ENCODE assay signal across 15 cellular contexts in genomic region chr19:48372904-48373303, GRCh38. TPM values are rescaled to one million over a fixed set of nuclear protein-coding genes. Genes with fewer than 3 reads are reported as not detected.
A peak's percentile ranks its signal among the peaks of the same experiment; 100 is the strongest.
DNase-seq lines count a peak whose midpoint lies in the region; ATAC-seq and TF ChIP-seq lines count a peak whose summit lies in the region.
"Had no signal": no experiment of that assay in that cellular context is flagged by ENCODE, and none has a peak within 500 bp of the region (broad histone marks: within the 10 kb centered on the region; RNA-seq: fewer than 3 reads in every experiment).

No MANE protein-coding gene starts in this region.

- intact Hi-C loops in dendritic cell treated with granulocyte-macrophage colony-stimulating factor and Interleukin-4, amounts not matched to agents 40 ng/mL and 50 ng/mL, for 4 days (cut with micrococcal nuclease), result no loop called here
- intact Hi-C loops in heart right ventricle (cut with DNase I) (no loop called here), testis (cut with DNase I; ENCODE audit: low total_unique reads) (no loop called here)

- H3K27me3 Mint-ChIP-seq in dendritic cell treated with granulocyte-macrophage colony-stimulating factor and Interleukin-4, amounts not matched to agents 40 ng/mL and 50 ng/mL, for 4 days, result peaks cover 10% of the 10 kb centered on the region
- peaks cover 33% of the 10 kb centered on the region for H3K27me3 Mint-ChIP-seq in stimulated activated memory B cell treated with anti-CD40 and anti-IgM and Interleukin-4, amounts not matched to agents 10 μg/mL and 1 μg/mL and 100 μg/mL, for 72 hours
- H3K27me3 Mint-ChIP-seq: activated CD4-positive, alpha-beta T cell treated with anti-CD3 and anti-CD28 coated beads, Interleukin-2, amount 10 ng/mL, durations not matched to agents 24 days and 14 days; activated naive CD4-positive, alpha-beta T cell treated with anti-CD3 and anti-CD28 coated beads, Interleukin-2, amount 50 U/mL, for 24 hours had no signal

- H3K9me3 ChIP-seq in heart right ventricle (no peaks in the 10 kb centered on the region), testis (no peaks in the 10 kb centered on the region)

- no peaks in the 10 kb centered on the region for H3K36me3 Mint-ChIP-seq in dendritic cell treated with granulocyte-macrophage colony-stimulating factor and Interleukin-4, amounts not matched to agents 40 ng/mL and 50 ng/mL, for 4 days (ENCODE audit: low read depth)
- no peaks in the 10 kb centered on the region for H3K36me3 Mint-ChIP-seq in stimulated activated memory B cell treated with anti-CD40 and anti-IgM and Interleukin-4, amounts not matched to agents 10 μg/mL and 1 μg/mL and 100 μg/mL, for 72 hours
- H3K36me3 Mint-ChIP-seq: activated naive CD4-positive, alpha-beta T cell treated with anti-CD3 and anti-CD28 coated beads, Interleukin-2, amount 50 U/mL, for 24 hours had no signal

- H3K27me3 ChIP-seq in heart right ventricle (no peaks in the 10 kb centered on the region), testis (no peaks in the 10 kb centered on the region)

- H3K4me3 ChIP-seq in heart right ventricle (no peak overlapping the region), testis (no peak overlapping the region)

- H3K4me1 Mint-ChIP-seq in dendritic cell treated with granulocyte-macrophage colony-stimulating factor and Interleukin-4, amounts not matched to agents 40 ng/mL and 50 ng/mL, for 4 days (ENCODE audit: low read depth), result no peaks in the 10 kb centered on the region
- no peaks in the 10 kb centered on the region for H3K4me1 Mint-ChIP-seq in stimulated activated memory B cell treated with anti-CD40 and anti-IgM and Interleukin-4, amounts not matched to agents 10 μg/mL and 1 μg/mL and 100 μg/mL, for 72 hours
- H3K4me1 Mint-ChIP-seq: activated CD4-positive, alpha-beta T cell treated with anti-CD3 and anti-CD28 coated beads, Interleukin-2, amount 10 ng/mL, durations not matched to agents 24 days and 14 days; activated naive CD4-positive, alpha-beta T cell treated with anti-CD3 and anti-CD28 coated beads, Interleukin-2, amount 50 U/mL, for 24 hours had no signal

- 59 to 66% methylated on average over 4 of the region's 4 CpGs for WGBS in heart right ventricle, 2 donors
- 59 to 66% methylated on average over 4 of the region's 4 CpGs for WGBS in testis, 2 donors

- H3K36me3 ChIP-seq in heart right ventricle (no peaks in the 10 kb centered on the region), testis (ENCODE audit: low read depth, missing control alignments) (no peaks in the 10 kb centered on the region)

- no peaks in the 10 kb centered on the region for H3K9me3 Mint-ChIP-seq in dendritic cell treated with granulocyte-macrophage colony-stimulating factor and Interleukin-4, amounts not matched to agents 40 ng/mL and 50 ng/mL, for 4 days
- no peaks in the 10 kb centered on the region for H3K9me3 Mint-ChIP-seq in stimulated activated memory B cell treated with anti-CD40 and anti-IgM and Interleukin-4, amounts not matched to agents 10 μg/mL and 1 μg/mL and 100 μg/mL, for 72 hours
- H3K9me3 Mint-ChIP-seq: activated CD4-positive, alpha-beta T cell treated with anti-CD3 and anti-CD28 coated beads, Interleukin-2, amount 10 ng/mL, durations not matched to agents 24 days and 14 days; activated naive CD4-positive, alpha-beta T cell treated with anti-CD3 and anti-CD28 coated beads, Interleukin-2, amount 50 U/mL, for 24 hours; effector memory CD8-positive, alpha-beta T cell; IgD-negative memory B cell had no signal

- ATAC-seq in stimulated activated memory B cell treated with anti-CD40 and anti-IgM and Interleukin-4, amounts not matched to agents 10 μg/mL and 1 μg/mL and 100 μg/mL, for 72 hours, result no peak
- ATAC-seq in heart right ventricle, result no peak
- ATAC-seq in GM18858 (IDR thresholded peaks at IDR 0.05; ENCODE audit: unreplicated experiment), result no peak
- ATAC-seq: effector memory CD8-positive, alpha-beta T cell had no signal

- H3K27ac Mint-ChIP-seq in dendritic cell treated with granulocyte-macrophage colony-stimulating factor and Interleukin-4, amounts not matched to agents 40 ng/mL and 50 ng/mL, for 4 days, result peak overlapping the region; percentile 8
- H3K27ac Mint-ChIP-seq in stimulated activated memory B cell treated with anti-CD40 and anti-IgM and Interleukin-4, amounts not matched to agents 10 μg/mL and 1 μg/mL and 100 μg/mL, for 72 hours, result peak overlapping the region; percentile 22
- H3K27ac Mint-ChIP-seq: activated CD4-positive, alpha-beta T cell treated with anti-CD3 and anti-CD28 coated beads, Interleukin-2, amount 10 ng/mL, durations not matched to agents 24 days and 14 days; activated naive CD4-positive, alpha-beta T cell treated with anti-CD3 and anti-CD28 coated beads, Interleukin-2, amount 50 U/mL, for 24 hours had no signal

- no peak for TF ChIP-seq CTCF in heart right ventricle (IDR thresholded peaks at IDR 0.05)
- TF ChIP-seq CTCF in testis (IDR thresholded peaks at IDR 0.05), result no peak

- TF ChIP-seq POLR2A in testis (IDR thresholded peaks at IDR 0.05), result no peak

- H3K4me3 Mint-ChIP-seq in dendritic cell treated with granulocyte-macrophage colony-stimulating factor and Interleukin-4, amounts not matched to agents 40 ng/mL and 50 ng/mL, for 4 days, result no peak overlapping the region
- H3K4me3 Mint-ChIP-seq in stimulated activated memory B cell treated with anti-CD40 and anti-IgM and Interleukin-4, amounts not matched to agents 10 μg/mL and 1 μg/mL and 100 μg/mL, for 72 hours, result no peak overlapping the region
- H3K4me3 Mint-ChIP-seq: activated CD4-positive, alpha-beta T cell treated with anti-CD3 and anti-CD28 coated beads, Interleukin-2, amount 10 ng/mL, durations not matched to agents 24 days and 14 days; activated naive CD4-positive, alpha-beta T cell treated with anti-CD3 and anti-CD28 coated beads, Interleukin-2, amount 50 U/mL, for 24 hours; effector memory CD8-positive, alpha-beta T cell had no signal

- H3K4me1 ChIP-seq in heart right ventricle (no peaks in the 10 kb centered on the region), testis (peaks cover 12% of the 10 kb centered on the region)

- H3K27ac ChIP-seq in heart right ventricle (no peak overlapping the region), testis (no peak overlapping the region)

- DNase-seq in NCI-H2081 (lab: John Stamatoyannopoulos, UW), result peak; percentile 74 to 83
- DNase-seq in NCI-H2081 treated with DMSO at 0.1 percent for 48 hours (lab: John Stamatoyannopoulos, UW), result no peak
- peak; percentile 65 for DNase-seq in NCI-H446 treated with DMSO at 0.1 percent for 48 hours (lab: John Stamatoyannopoulos, UW)
- DNase-seq in heart right ventricle, result no peak
- no peak for DNase-seq in testis
- DNase-seq: activated CD4-positive, alpha-beta T cell treated with anti-CD3 and anti-CD28 coated beads, Interleukin-2, amount 10 ng/mL, durations not matched to agents 24 days and 14 days; effector memory CD8-positive, alpha-beta T cell; Right ventricle myocardium superior; trophoblast cell had no signal

RNA-seq across cellular contexts. Expression of gene SYNGR4, which starts 8.7 kb away (rescaled TPM):
- total RNA-seq in heart right ventricle (not detected), testis (10 to 100 TPM; 21.8 to 26.1 TPM)
- polyA plus RNA-seq in heart right ventricle (not detected), testis (ENCODE audit: insufficient read depth, low read depth, low replicate concordance) (112 TPM)
- total RNA-seq: activated CD4-positive, alpha-beta T cell treated with anti-CD3 and anti-CD28 coated beads, Interleukin-2, amount 10 ng/mL, durations not matched to agents 24 days and 14 days; Right ventricle myocardium superior had no signal
- polyA plus RNA-seq: AG04450, IgD-negative memory B cell had no signal

RNA-seq across cellular contexts. Expression of gene TMEM143, which starts 9.2 kb away (rescaled TPM):
- total RNA-seq in heart right ventricle (100 to 1,000 TPM in 1 of 10 donors, 10 to 100 TPM in 9; 51.8 to 110 (median 89.5) TPM), testis (10 to 100 TPM; 14.1 to 22.9 TPM)
- polyA plus RNA-seq in heart right ventricle (10 to 100 TPM in 1 of 2 donors, 1 to 10 TPM in 1; 9.7 to 48.1 TPM), testis (ENCODE audit: insufficient read depth, low read depth, low replicate concordance) (5.0 TPM)

RNA-seq across cellular contexts. Expression of gene KDELR1, which starts 18.4 kb away (rescaled TPM):
- total RNA-seq in heart right ventricle (10 to 100 TPM; 63.2 to 95.2 (median 73.2) TPM), testis (100 to 1,000 TPM; 149 to 155 TPM)
- polyA plus RNA-seq in heart right ventricle (10 to 100 TPM; 55.1 to 96.0 TPM), testis (ENCODE audit: insufficient read depth, low read depth, low replicate concordance) (187 TPM)

RNA-seq across cellular contexts. Expression of gene GRIN2D, which starts 20.6 kb away (rescaled TPM):
- total RNA-seq in heart right ventricle (1 to 10 TPM in 1 of 10 donors, under 1 TPM in 9; 0.04 to 1.0 (median 0.19) TPM), testis (1 to 10 TPM; 2.4 to 2.7 TPM)
- polyA plus RNA-seq in heart right ventricle (under 1 TPM; 0.22 to 0.23 TPM), testis (ENCODE audit: insufficient read depth, low read depth, low replicate concordance) (1.4 TPM)
- polyA plus RNA-seq: IgD-negative memory B cell had no signal

RNA-seq across cellular contexts. Expression of gene EMP3, which starts 47.6 kb away (rescaled TPM):
- total RNA-seq in heart right ventricle, result 100 to 1,000 TPM in 1 of 10 donors, 10 to 100 TPM in 9; 18.8 to 119 (median 32.8) TPM
- 100 to 1,000 TPM; 116 to 124 TPM for polyA plus RNA-seq in heart right ventricle
- 10 to 100 TPM; 28.6 to 31.3 TPM for total RNA-seq in testis
- 88.3 TPM for polyA plus RNA-seq in testis (ENCODE audit: insufficient read depth, low read depth, low replicate concordance)

Comparison
In these comparisons a context has a peak if more than half of its experiments do, and no peak if none do; other contexts are left out.
1. DNase-seq: peak in NCI-H2081 (2 of 2) and NCI-H446 treated with DMSO at 0.1 percent for 48 hours (single experiment); none in NCI-H2081 treated with DMSO at 0.1 percent for 48 hours (single experiment), heart right ventricle (0 of 2) and testis (single experiment).
2. RNA of gene SYNGR4, which starts 8.7 kb away (total RNA-seq): 21.8 to 26.1 TPM in testis; not detected in heart right ventricle; every median in the first group is over 10 times any median in the second.